1 cellular context compared by ENCODE assay signal in genomic region chr21:44989943-44990780, GRCh38.
TF ChIP-seq lines count a peak whose summit lies in the region.

No MANE protein-coding gene starts in this region.

TF ChIP-seq in GM12878, 131 proteins besides CTCF, POLR2A, EP300 and RAD21:
- TF ChIP-seq STAT3 (IDR thresholded peaks at IDR 0.05; ENCODE audit: low read depth, low read length), result no peak
- no peak for TF ChIP-seq TBL1XR1 (IDR thresholded peaks at IDR 0.05; ENCODE audit: low read depth, low read length)
- TF ChIP-seq E4F1 (IDR thresholded peaks at IDR 0.05; ENCODE audit: borderline replicate concordance, partially characterized antibody), result no peak
- TF ChIP-seq TCF3 (IDR thresholded peaks at IDR 0.05; ENCODE audit: borderline replicate concordance, insufficient read depth, low read depth, low read length), result peak; percentile 71; the same call in 1 of the 2 replicates
- TF ChIP-seq IRF5 (IDR thresholded peaks at IDR 0.05; ENCODE audit: borderline replicate concordance), result no peak
- TF ChIP-seq WRNIP1 (IDR thresholded peaks at IDR 0.05; ENCODE audit: borderline replicate concordance, low read depth, low read length), result no peak
- TF ChIP-seq ZNF622 (IDR thresholded peaks at IDR 0.05), result no peak
- TF ChIP-seq ZNF24 (IDR thresholded peaks at IDR 0.05), result no peak
- no peak for TF ChIP-seq ATF2 (IDR thresholded peaks at IDR 0.05; ENCODE audit: low read length)
- no peak for TF ChIP-seq EGR1 (IDR thresholded peaks at IDR 0.05; ENCODE audit: borderline replicate concordance in 1 of 2, low read depth in 2 of 2, low read length in 2 of 2)
- no peak for TF ChIP-seq RELA (IDR thresholded peaks at IDR 0.05; ENCODE audit: borderline replicate concordance, partially characterized antibody)
- no peak for TF ChIP-seq E2F4 (IDR thresholded peaks at IDR 0.05; ENCODE audit: low read depth, low read length)
- TF ChIP-seq BCL3 (IDR thresholded peaks at IDR 0.05; ENCODE audit: borderline replicate concordance, insufficient read depth, low read depth, low read length, poor library complexity, severe bottlenecking), result peak; percentile 83
- no peak for TF ChIP-seq SMC3 (IDR thresholded peaks at IDR 0.05; ENCODE audit: borderline replicate concordance, low read length)
